Comparison of ENCODE assay signal across 31 cellular contexts in genomic region chr7:17660116-17660515, GRCh38.
DNase-seq lines count a peak whose midpoint lies in the region; ATAC-seq, FAIRE-seq and TF ChIP-seq lines count a peak whose summit lies in the region.
"Had no signal": no experiment of that assay in that cellular context is flagged by ENCODE, and none has a peak within 500 bp of the region (broad histone marks: within the 10 kb centered on the region; RNA-seq: fewer than 3 reads in every experiment).

No MANE protein-coding gene starts in this region.

- H3K4me1 ChIP-seq in astrocyte (ENCODE audit: insufficient read depth, low read length): peaks cover 20% of the 10 kb centered on the region
- H3K4me1 ChIP-seq: Peyer's patch, thyroid gland had no signal

- no peaks in the 10 kb centered on the region for H3K9me3 ChIP-seq in astrocyte (ENCODE audit: insufficient read depth, low read depth, low read length)
- H3K9me3 ChIP-seq: adrenal gland, mucosa of descending colon, ovary, Peyer's patch, SJCRH30, thyroid gland had no signal

- H3K27me3 Mint-ChIP-seq in astrocyte (ENCODE audit: low read depth, unreplicated experiment): no peaks in the 10 kb centered on the region
- H3K27me3 Mint-ChIP-seq: activated CD8-positive, alpha-beta T cell treated with anti-CD3 and anti-CD28 coated beads for 36 hours had no signal

- no peak overlapping the region for H3K27ac Mint-ChIP-seq in astrocyte (ENCODE audit: unreplicated experiment)
- H3K27ac Mint-ChIP-seq: activated CD8-positive, alpha-beta T cell treated with anti-CD3 and anti-CD28 coated beads for 36 hours; CD8-positive, alpha-beta memory T cell; nephron had no signal

- no peak overlapping the region for H3K4me3 Mint-ChIP-seq in astrocyte (ENCODE audit: unreplicated experiment)
- H3K4me3 Mint-ChIP-seq: activated CD8-positive, alpha-beta T cell treated with anti-CD3 and anti-CD28 coated beads for 36 hours; CD8-positive, alpha-beta memory T cell; nephron had no signal

- no peaks in the 10 kb centered on the region for H3K79me2 ChIP-seq in astrocyte (ENCODE audit: insufficient read depth, low read length)

- no peaks in the 10 kb centered on the region for H4K20me1 ChIP-seq in astrocyte (ENCODE audit: insufficient read depth, low read length)

- TF ChIP-seq CTCF in astrocyte (IDR thresholded peaks at IDR 0.05; ENCODE audit: insufficient read depth, low read depth, low read length) (no peak), fibroblast of the aortic adventitia (IDR thresholded peaks at IDR 0.05; ENCODE audit: insufficient read depth, low read length) (no peak)

- H3K9me3 Mint-ChIP-seq in astrocyte (ENCODE audit: unreplicated experiment): no peaks in the 10 kb centered on the region
- H3K9me3 Mint-ChIP-seq: activated CD8-positive, alpha-beta T cell treated with anti-CD3 and anti-CD28 coated beads for 36 hours; CD8-positive, alpha-beta memory T cell had no signal

- H3K9ac ChIP-seq in astrocyte (ENCODE audit: low read length): no peak overlapping the region

- ATAC-seq in HG02840 (IDR thresholded peaks at IDR 0.05; ENCODE audit: low FRiP score, unreplicated experiment) (no peak), GM18870 (IDR thresholded peaks at IDR 0.05; ENCODE audit: unreplicated experiment) (no peak)
- ATAC-seq: activated CD8-positive, alpha-beta T cell treated with anti-CD3 and anti-CD28 coated beads for 36 hours; mucosa of descending colon; right cardiac atrium had no signal

- no peak overlapping the region for H3K4me2 ChIP-seq in astrocyte (ENCODE audit: low read length)

- H3K4me1 Mint-ChIP-seq in astrocyte (ENCODE audit: low read depth, unreplicated experiment): peaks cover 20% of the 10 kb centered on the region
- H3K4me1 Mint-ChIP-seq: CD8-positive, alpha-beta memory T cell had no signal

- peak; percentile 41 for FAIRE-seq in astrocyte (lab: Jason Lieb, UNC)
- FAIRE-seq: frontal cortex, H1, islet of Langerhans had no signal

- H3K36me3 Mint-ChIP-seq in astrocyte (ENCODE audit: low read depth, unreplicated experiment): no peaks in the 10 kb centered on the region
- H3K36me3 Mint-ChIP-seq: CD8-positive, alpha-beta memory T cell had no signal

- no peak overlapping the region for H3K27ac ChIP-seq in astrocyte (ENCODE audit: low read depth, low read length)
- H3K27ac ChIP-seq: adrenal gland, ovary, Peyer's patch, SJCRH30, thyroid gland had no signal

- peak; percentile 86 for DNase-seq in HCEC 1CT
- peak; percentile 77 for DNase-seq in astrocyte (ENCODE audit: low read depth)
- peak; percentile 79 for DNase-seq in fibroblast of the aortic adventitia (ENCODE audit: low read depth)
- DNase-seq in NCI-H1694 (lab: John Stamatoyannopoulos, UW): no peak
- DNase-seq in activated effector memory CD4-positive, alpha-beta T cell treated with anti-CD3 and anti-CD28 coated beads, Interleukin-2, amount 50 U/mL, for 16 hours: no peak
- DNase-seq: activated CD4-positive, CD25-positive, alpha-beta regulatory T cell treated with anti-CD3 and anti-CD28 coated beads, Interleukin-2, amount 50 U/mL, for 72 hours; activated CD8-positive, alpha-beta T cell treated with anti-CD3 and anti-CD28 coated beads for 36 hours; adrenal gland; AML-193; caudate nucleus; CD8-positive, alpha-beta memory T cell; dermis blood vessel endothelial cell; GF-D8; mucosa of descending colon; MV-4-11; NCI-H1694 treated with DMSO at 0.1 percent for 48 hours; NCI-H2171; NCI-H69; ovary; Peyer's patch; right cardiac atrium; SJCRH30; stimulated activated CD4-positive, alpha-beta T cell treated with anti-CD3 and anti-CD28 coated beads, Interleukin-4, amount 100 ng/mL, for 4 hours; stimulated activated naive CD4-positive, alpha-beta T cell treated with Interleukin-2 at 50 U/mL for 16 hours; thyroid gland had no signal

- no peaks in the 10 kb centered on the region for H3K27me3 ChIP-seq in astrocyte (ENCODE audit: insufficient read depth, low read length)
- H3K27me3 ChIP-seq: adrenal gland, ovary, Peyer's patch, SJCRH30, thyroid gland had no signal

- H2AFZ ChIP-seq in astrocyte (ENCODE audit: low read depth, low read length): no peak overlapping the region

- H3K4me3 ChIP-seq in astrocyte (ENCODE audit: insufficient read depth, low read depth, low read length) (no peak overlapping the region), fibroblast of the aortic adventitia (ENCODE audit: low read depth, low read length) (no peak overlapping the region)
- H3K4me3 ChIP-seq: adrenal gland, mucosa of descending colon, ovary, Peyer's patch, SJCRH30, thyroid gland had no signal

- H3K36me3 ChIP-seq in astrocyte (ENCODE audit: insufficient read depth, low read length): no peaks in the 10 kb centered on the region
- H3K36me3 ChIP-seq: adrenal gland, ovary, Peyer's patch, SJCRH30, thyroid gland had no signal

Comparison
In these comparisons a context has a peak if more than half of its experiments do, and no peak if none do; other contexts are left out.
1. DNase-seq: peak in HCEC 1CT (single experiment), astrocyte (single experiment) and fibroblast of the aortic adventitia (single experiment); none in NCI-H1694 (single experiment) and activated effector memory CD4-positive, alpha-beta T cell treated with anti-CD3 and anti-CD28 coated beads, Interleukin-2, amount 50 U/mL, for 16 hours (single experiment).